In genomic region chr4:21884615-21885014, GRCh38 we compare ENCODE assay signal across 14 cellular contexts.
DNase-seq lines count a peak whose midpoint lies in the region; ATAC-seq lines count a peak whose summit lies in the region.
"Had no signal": no experiment of that assay in that cellular context is flagged by ENCODE, and none has a peak within 500 bp of the region (broad histone marks: within the 10 kb centered on the region; RNA-seq: fewer than 3 reads in every experiment).

No MANE protein-coding gene starts in this region.

- no peaks in the 10 kb centered on the region for H3K36me3 ChIP-seq in adipocyte (ENCODE audit: control insufficient read depth, insufficient read depth, low read length, severe bottlenecking)
- H3K36me3 ChIP-seq: BE2C had no signal

- peak overlapping the region; percentile 36 for H3K27ac ChIP-seq in temporal lobe (ENCODE audit: low read depth, low read length)
- H3K27ac ChIP-seq: 22Rv1 had no signal

- DNase-seq in DMS53 (lab: John Stamatoyannopoulos, UW) (peak; percentile 12), DMS53 treated with DMSO at 0.1 percent for 48 hours (lab: John Stamatoyannopoulos, UW; ENCODE audit: unreplicated experiment) (no peak), adipocyte (ENCODE audit: low read depth) (no peak)
- DNase-seq in stimulated activated CD4-positive, alpha-beta T cell treated with anti-CD3 and anti-CD28 coated beads, Interleukin-1b, Interleukin-23, amount 100 ng/mL, for 48 hours: peak; percentile 15
- no peak for DNase-seq in stimulated activated CD4-positive, alpha-beta T cell treated with anti-CD3 and anti-CD28 coated beads, Interleukin-4, amount 100 ng/mL, for 1 hour
- DNase-seq in stimulated activated CD8-positive, alpha-beta memory T cell treated with anti-CD3 and anti-CD28 coated beads, Interleukin-4, amount 100 ng/mL, for 48 hours: no peak
- DNase-seq: BE2C; CD4-positive, alpha-beta T cell; NCI-H187; NCI-H526 treated with DMSO at 0.1 percent for 48 hours; SHP77 had no signal

- no peaks in the 10 kb centered on the region for H3K9me3 ChIP-seq in adipocyte (ENCODE audit: control insufficient read depth, low read length)
- H3K9me3 ChIP-seq: BE2C had no signal

- no peak for ATAC-seq in GM18861 (IDR thresholded peaks at IDR 0.05; ENCODE audit: unreplicated experiment)

- peak overlapping the region; percentile 66 for H3K4me3 ChIP-seq in adipocyte (ENCODE audit: low read length)

- H3K9ac ChIP-seq in adipocyte (ENCODE audit: low read length): peak overlapping the region; percentile 46

- H3K27me3 ChIP-seq in adipocyte (replicated peaks; ENCODE audit: control insufficient read depth, insufficient read depth, low read length): no peaks in the 10 kb centered on the region
- H3K27me3 ChIP-seq: BE2C had no signal

- peaks cover 44% of the 10 kb centered on the region for H3K4me1 ChIP-seq in adipocyte (ENCODE audit: control insufficient read depth, insufficient read depth, low read length)
- H3K4me1 ChIP-seq: BE2C had no signal

Comparison
In these comparisons a context has a peak if more than half of its experiments do, and no peak if none do; other contexts are left out.
1. DNase-seq: peak in DMS53 (single experiment) and stimulated activated CD4-positive, alpha-beta T cell treated with anti-CD3 and anti-CD28 coated beads, Interleukin-1b, Interleukin-23, amount 100 ng/mL, for 48 hours (single experiment); none in DMS53 treated with DMSO at 0.1 percent for 48 hours (single experiment), stimulated activated CD4-positive, alpha-beta T cell treated with anti-CD3 and anti-CD28 coated beads, Interleukin-4, amount 100 ng/mL, for 1 hour (single experiment), adipocyte (single experiment) and stimulated activated CD8-positive, alpha-beta memory T cell treated with anti-CD3 and anti-CD28 coated beads, Interleukin-4, amount 100 ng/mL, for 48 hours (single experiment).